15 cellular contexts compared by ENCODE assay signal in genomic region chr13:75181906-75182305, GRCh38.
DNase-seq lines count a peak whose midpoint lies in the region; ATAC-seq and TF ChIP-seq lines count a peak whose summit lies in the region.
"Had no signal": no experiment of that assay in that cellular context is flagged by ENCODE, and none has a peak within 500 bp of the region (broad histone marks: within the 10 kb centered on the region; RNA-seq: fewer than 3 reads in every experiment).

No MANE protein-coding gene starts in this region.

- no peaks in the 10 kb centered on the region for H3K36me3 Mint-ChIP-seq in MCF 10A (ENCODE audit: insufficient read depth, unreplicated experiment)
- H3K36me3 Mint-ChIP-seq in effector memory CD8-positive, alpha-beta T cell (ENCODE audit: insufficient read depth), result no peaks in the 10 kb centered on the region

- no peak overlapping the region for H3K4me3 Mint-ChIP-seq in MCF 10A (ENCODE audit: unreplicated experiment)
- H3K4me3 Mint-ChIP-seq in effector memory CD8-positive, alpha-beta T cell, result no peak overlapping the region

- H3K27me3 Mint-ChIP-seq in MCF 10A (ENCODE audit: insufficient read depth, unreplicated experiment), result no peaks in the 10 kb centered on the region
- H3K27me3 Mint-ChIP-seq in effector memory CD8-positive, alpha-beta T cell, result peaks cover 22 to 36% of the 10 kb centered on the region in 2 donors

- H3K27ac Mint-ChIP-seq in MCF 10A (ENCODE audit: low read depth, unreplicated experiment), result no peak overlapping the region
- no peak overlapping the region for H3K27ac Mint-ChIP-seq in effector memory CD8-positive, alpha-beta T cell
- H3K27ac Mint-ChIP-seq: activated T-helper 2 cell treated with anti-CD3 and anti-CD28 coated beads, Interferon-gamma antibody, Interleukin-2, Interleukin-4, amounts not matched to agents 10 μg/mL and 5 μg/mL and 100 μg/mL, durations not matched to agents 14 hours and 24 hours and 36 hours had no signal

- no peak for ATAC-seq in GM18502 (IDR thresholded peaks at IDR 0.05; ENCODE audit: poor library complexity, unreplicated experiment)
- no peak for ATAC-seq in effector memory CD8-positive, alpha-beta T cell (replicated peaks)

- CTCF ChIA-PET in MCF 10A (lab: Yijun Ruan, JAX), result interaction anchor here (0.6 kb wide), 1 partner anchor 21 kb away, joined by 3 read pairs; no protein-coding TSS in a partner anchor

- H3K4me1 ChIP-seq in breast epithelium (no peaks in the 10 kb centered on the region), skeletal muscle satellite cell (ENCODE audit: control insufficient read depth, insufficient read depth, low read length) (peaks cover 24% of the 10 kb centered on the region)
- H3K4me1 ChIP-seq: spleen, testis had no signal

- no peak for TF ChIP-seq POLR2A in breast epithelium (IDR thresholded peaks at IDR 0.05)

- peaks cover 12% of the 10 kb centered on the region for H3K9me3 Mint-ChIP-seq in MCF 10A (ENCODE audit: unreplicated experiment)
- H3K9me3 Mint-ChIP-seq in effector memory CD8-positive, alpha-beta T cell, result peaks cover 8 to 12% of the 10 kb centered on the region in 2 donors
- H3K9me3 Mint-ChIP-seq: activated T-helper 2 cell treated with anti-CD3 and anti-CD28 coated beads, Interferon-gamma antibody, Interleukin-2, Interleukin-4, amounts not matched to agents 10 μg/mL and 5 μg/mL and 100 μg/mL, durations not matched to agents 14 hours and 24 hours and 36 hours had no signal

- intact Hi-C loops in MCF 10A (cut with micrococcal nuclease), result no loop called here
- intact Hi-C loops in breast epithelium (cut with DNase I; ENCODE audit: low total_unique reads), result no loop called here

- peak overlapping the region; percentile 4 for H3K4me2 ChIP-seq in skeletal muscle satellite cell (ENCODE audit: low read length)

- H3K27ac ChIP-seq in breast epithelium, result no peak overlapping the region
- H3K27ac ChIP-seq: 22Rv1, spleen, testis had no signal

- H3K4me3 ChIP-seq in breast epithelium (no peak overlapping the region), skeletal muscle satellite cell (ENCODE audit: low read length) (no peak overlapping the region)
- H3K4me3 ChIP-seq: spleen, testis had no signal

- no peaks in the 10 kb centered on the region for H3K36me3 ChIP-seq in breast epithelium
- H3K36me3 ChIP-seq in skeletal muscle satellite cell (ENCODE audit: insufficient read depth, low read length), result no peaks in the 10 kb centered on the region
- H3K36me3 ChIP-seq: spleen had no signal

- no peaks in the 10 kb centered on the region for H3K27me3 ChIP-seq in breast epithelium
- no peaks in the 10 kb centered on the region for H3K27me3 ChIP-seq in skeletal muscle satellite cell (ENCODE audit: control insufficient read depth, insufficient read depth, low read length)
- H3K27me3 ChIP-seq: spleen, testis had no signal

- no TSS peak for BruUV-seq in MCF 10A (replicated peaks; lab: Mats Ljungman, UMichigan)

- peaks cover 24% of the 10 kb centered on the region for H3K4me1 Mint-ChIP-seq in MCF 10A (ENCODE audit: insufficient read depth, unreplicated experiment)
- H3K4me1 Mint-ChIP-seq in effector memory CD8-positive, alpha-beta T cell (ENCODE audit: low read depth in 2 of 2), result no peaks in the 10 kb centered on the region

- H3K9me3 ChIP-seq in breast epithelium (peaks cover 0 to 8% of the 10 kb centered on the region in 2 donors), skeletal muscle satellite cell (replicated peaks; ENCODE audit: low read length) (no peaks in the 10 kb centered on the region)
- H3K9me3 ChIP-seq: testis had no signal

- no peak overlapping the region for H3K9ac ChIP-seq in skeletal muscle satellite cell (ENCODE audit: low read depth, low read length)

- TF ChIP-seq CTCF in MCF 10A (IDR thresholded peaks at IDR 0.05; ENCODE audit: unreplicated experiment) (no peak), breast epithelium (IDR thresholded peaks at IDR 0.05) (no peak)

- DNase-seq in MCF 10A (ENCODE audit: unreplicated experiment) (peak; percentile 56), breast epithelium (ENCODE audit: low spot score in 2 of 2) (no peak), amniotic epithelial cell (ENCODE audit: low read depth) (peak; percentile 93), glomerular endothelial cell (ENCODE audit: extremely low read depth, low read depth, low spot score) (peak; percentile 75), RPMI8226 (no peak)
- DNase-seq in effector memory CD8-positive, alpha-beta T cell, result no peak
- DNase-seq: activated CD4-positive, alpha-beta T cell treated with anti-CD3 and anti-CD28 coated beads, Interleukin-2, amount 50 U/mL, for 4 hours; caudate nucleus; erythroblast; spleen; testis had no signal

- POLR2A ChIA-PET in MCF 10A (lab: Yijun Ruan, JAX), result no interaction called here

Comparison
In these comparisons a context has a peak if more than half of its experiments do, and no peak if none do; other contexts are left out.
1. DNase-seq: peak in MCF 10A (single experiment), amniotic epithelial cell (single experiment) and glomerular endothelial cell (single experiment); none in breast epithelium (0 of 2), RPMI8226 (single experiment) and effector memory CD8-positive, alpha-beta T cell (0 of 3).